ENCODE assay signal across 8 cellular contexts in genomic region chr13:40102854-40103253, GRCh38.
DNase-seq lines count a peak whose midpoint lies in the region; ATAC-seq and TF ChIP-seq lines count a peak whose summit lies in the region.

No MANE protein-coding gene starts in this region.

- H3K9ac ChIP-seq in colonic mucosa (ENCODE audit: low read depth in 2 of 2, low read length in 2 of 2): no peak overlapping the region

- intact Hi-C loops in activated CD4-positive, alpha-beta T cell treated with anti-CD3 and anti-CD28 coated beads, Interleukin-2, amount 10 ng/mL, durations not matched to agents 24 days and 14 days (cut with micrococcal nuclease): loop anchor here (1.0 to 10.0 kb wide), 17 partner anchors 13 to 872 kb away; no protein-coding TSS in a partner anchor
- intact Hi-C loops in colonic mucosa (cut with DNase I): no loop called here

- no peaks in the 10 kb centered on the region for H3K27me3 Mint-ChIP-seq in activated CD4-positive, alpha-beta T cell treated with anti-CD3 and anti-CD28 coated beads, Interleukin-2, amount 10 ng/mL, durations not matched to agents 24 days and 14 days

- no peak for ATAC-seq in HG02759 (IDR thresholded peaks at IDR 0.05; ENCODE audit: unreplicated experiment)
- ATAC-seq in HG02884 (IDR thresholded peaks at IDR 0.05; ENCODE audit: unreplicated experiment): no peak

- no peaks in the 10 kb centered on the region for H3K27me3 ChIP-seq in colonic mucosa

- TF ChIP-seq CTCF in GM10248 (IDR thresholded peaks at IDR 0.05; ENCODE audit: control extremely low read depth, extremely low read depth, low read depth, missing control alignments): no peak
- TF ChIP-seq CTCF in colonic mucosa (IDR thresholded peaks at IDR 0.05): no peak

- no peaks in the 10 kb centered on the region for H3K36me3 ChIP-seq in colonic mucosa

- H3K4me1 ChIP-seq in colonic mucosa: no peaks in the 10 kb centered on the region

- H3K27ac Mint-ChIP-seq in activated CD4-positive, alpha-beta T cell treated with anti-CD3 and anti-CD28 coated beads, Interleukin-2, amount 10 ng/mL, durations not matched to agents 24 days and 14 days: peak overlapping the region; percentile 93

- peak; percentile 22 for DNase-seq in GM10248 (ENCODE audit: extremely low spot score)
- DNase-seq in activated CD4-positive, alpha-beta T cell treated with anti-CD3 and anti-CD28 coated beads, Interleukin-2, amount 10 ng/mL, durations not matched to agents 24 days and 14 days: peak; percentile 84
- DNase-seq in colonic mucosa: no peak
- peak; percentile 74 to 91 (median 82) for DNase-seq in stimulated activated CD4-positive, alpha-beta T cell treated with anti-CD3 and anti-CD28 coated beads, Interleukin-1b, Interleukin-23, amount 100 ng/mL, for 24 hours (ENCODE audit: low read depth in 4 of 4, low spot score in 1 of 4)
- no peak for DNase-seq in OCI-M1 (lab: John Stamatoyannopoulos, UW)
- DNase-seq in AML-193 (lab: John Stamatoyannopoulos, UW): no peak

- H3K9me3 ChIP-seq in colonic mucosa: no peaks in the 10 kb centered on the region

- peaks cover 11% of the 10 kb centered on the region for H3K36me3 Mint-ChIP-seq in activated CD4-positive, alpha-beta T cell treated with anti-CD3 and anti-CD28 coated beads, Interleukin-2, amount 10 ng/mL, durations not matched to agents 24 days and 14 days (ENCODE audit: low read depth)

- peak overlapping the region; percentile 75 for H3K4me3 Mint-ChIP-seq in activated CD4-positive, alpha-beta T cell treated with anti-CD3 and anti-CD28 coated beads, Interleukin-2, amount 10 ng/mL, durations not matched to agents 24 days and 14 days

- H3K4me3 ChIP-seq in colonic mucosa: no peak overlapping the region

- peaks cover 50% of the 10 kb centered on the region for H3K4me1 Mint-ChIP-seq in activated CD4-positive, alpha-beta T cell treated with anti-CD3 and anti-CD28 coated beads, Interleukin-2, amount 10 ng/mL, durations not matched to agents 24 days and 14 days

- POLR2A ChIA-PET in GM10248 (lab: Yijun Ruan, JAX): no interaction called here

- H3K27ac ChIP-seq in colonic mucosa: peak overlapping the region; percentile 27

- peaks cover 17% of the 10 kb centered on the region for H3K9me3 Mint-ChIP-seq in activated CD4-positive, alpha-beta T cell treated with anti-CD3 and anti-CD28 coated beads, Interleukin-2, amount 10 ng/mL, durations not matched to agents 24 days and 14 days

- CTCF ChIA-PET in GM10248 (lab: Yijun Ruan, JAX): interaction anchor here (1.3 kb wide), 2 partner anchors 10 to 19 kb away, joined by 4 read pairs; no protein-coding TSS in a partner anchor

Comparison
In these comparisons a context has a peak if more than half of its experiments do, and no peak if none do; other contexts are left out.
1. DNase-seq: peak in GM10248 (single experiment), activated CD4-positive, alpha-beta T cell treated with anti-CD3 and anti-CD28 coated beads, Interleukin-2, amount 10 ng/mL, durations not matched to agents 24 days and 14 days (single experiment) and stimulated activated CD4-positive, alpha-beta T cell treated with anti-CD3 and anti-CD28 coated beads, Interleukin-1b, Interleukin-23, amount 100 ng/mL, for 24 hours (4 of 4); none in colonic mucosa (single experiment), OCI-M1 (single experiment) and AML-193 (0 of 2).